Comparison of ENCODE assay signal across 21 cellular contexts in genomic region chr9:72985746-72986145, GRCh38. TPM values are rescaled to one million over a fixed set of nuclear protein-coding genes. Genes with fewer than 3 reads are reported as not detected.
"Had no signal": no experiment of that assay in that cellular context is flagged by ENCODE, and none has a peak within 500 bp of the region (broad histone marks: within the 10 kb centered on the region; RNA-seq: fewer than 3 reads in every experiment).

No MANE protein-coding gene starts in this region.

- H3K4me3 ChIP-seq: colonic mucosa, lung, spleen, tibial artery, upper lobe of right lung, vagina had no signal

- H3K27ac ChIP-seq: colonic mucosa, foreskin keratinocyte, neutrophil, spleen, tibial artery, upper lobe of right lung, vagina had no signal

- ATAC-seq: foreskin keratinocyte, left cardiac atrium, upper lobe of right lung had no signal

- DNase-seq: colonic mucosa; effector CD4-positive, alpha-beta T cell; endodermal cell; erythroblast; foreskin keratinocyte; kidney; left cardiac atrium; mesenchymal stem cell; midbrain; naive B cell; nephron progenitor cell; spleen; stimulated activated CD4-positive, alpha-beta T cell treated with anti-CD3 and anti-CD28 coated beads, Interleukin-15, amount 100 ng/mL, for 24 hours; stimulated activated CD4-positive, alpha-beta T cell treated with anti-CD3 and anti-CD28 coated beads, Interleukin-1b, Interleukin-23, amount 100 ng/mL, for 48 hours; stimulated activated CD4-positive, alpha-beta T cell treated with anti-CD3 and anti-CD28 coated beads, Interleukin-4, amount 100 ng/mL, for 24 hours; tibial artery; upper lobe of right lung had no signal

- H3K27me3 ChIP-seq: colonic mucosa, foreskin keratinocyte, neutrophil, spleen, tibial artery, upper lobe of right lung, vagina had no signal

- FAIRE-seq: kidney had no signal

- H3K9me3 ChIP-seq: colonic mucosa, neutrophil, spleen, tibial artery, upper lobe of right lung, vagina had no signal

- H3K36me3 ChIP-seq: colonic mucosa, neutrophil, spleen, tibial artery, upper lobe of right lung, vagina had no signal

- H3K4me1 ChIP-seq: colonic mucosa, upper lobe of right lung had no signal

RNA-seq across cellular contexts. Expression of gene ALDH1A1, which starts 32.9 kb away (rescaled TPM):
- total RNA-seq: osteocyte had no signal
